Comparison of ENCODE assay signal across 8 cellular contexts in genomic region chr17:1516403-1517161, GRCh38. TPM values are rescaled to one million over a fixed set of nuclear protein-coding genes. Genes with fewer than 3 reads are reported as not detected.
DNase-seq lines count a peak whose midpoint lies in the region; ATAC-seq, FAIRE-seq and TF ChIP-seq lines count a peak whose summit lies in the region.

INPP5K (minus strand) TSS chr17:1516612; CDS start chr17:1516499, 113 bp downstream.

- peak within 1 kb of the TSS; percentile 83 to 89 for H3K4me3 ChIP-seq in kidney (ENCODE audit: low read length in 2 of 2)

- peak within 1 kb of the TSS; percentile 68 to 80 for H3K9ac ChIP-seq in kidney (ENCODE audit: low read length in 2 of 2)

- H3K36me3 ChIP-seq in kidney (ENCODE audit: control insufficient read depth in 1 of 2, insufficient read depth in 2 of 2, low read length in 2 of 2) = peaks cover 14 to 18% of the 10 kb centered on the region in 2 donors

- H3K9me3 ChIP-seq in kidney (ENCODE audit: control insufficient read depth in 1 of 2, low read length in 2 of 2) = no peaks in the 10 kb centered on the region

- intact Hi-C loops in kidney (cut with DNase I) = loop anchor here (10.0 kb wide), 1 partner anchor 242 kb away; the partner anchor contains the start of genes BHLHA9 and TRARG1

- H3K27ac ChIP-seq in kidney (ENCODE audit: low read depth in 2 of 2, low read length in 2 of 2) = peak within 1 kb of the TSS; percentile 84 to 85

- DNase-seq in Ammon's horn (ENCODE audit: low spot score) (peak; percentile 99), NCI-H460 (ENCODE audit: extremely low read depth, low read depth) (peak; percentile 98), cerebellum (ENCODE audit: low spot score) (peak; percentile 99), kidney (peak; percentile 99)
- DNase-seq in activated CD4-positive, alpha-beta T cell treated with anti-CD3 and anti-CD28 coated beads for 1 hour = peak; percentile 97
- DNase-seq in stimulated activated CD4-positive, alpha-beta T cell treated with anti-CD3 and anti-CD28 coated beads, Interleukin-15, amount 100 ng/mL, for 24 hours = peak; percentile 98

- ATAC-seq in GM19043 (IDR thresholded peaks at IDR 0.05; ENCODE audit: low read depth, unreplicated experiment) (peak; percentile 87), HG03378 (IDR thresholded peaks at IDR 0.05; ENCODE audit: unreplicated experiment) (peak; percentile 77)

- TF ChIP-seq CTCF in kidney (IDR thresholded peaks at IDR 0.05; ENCODE audit: borderline replicate concordance, extremely low read depth, insufficient read depth) = no peak

- FAIRE-seq in kidney (lab: Jason Lieb, UNC) = peak; percentile 61

- H3K4me1 ChIP-seq in kidney (ENCODE audit: control insufficient read depth in 1 of 2, insufficient read depth in 1 of 2, low read depth in 1 of 2, low read length in 2 of 2) = peaks cover 10 to 13% of the 10 kb centered on the region in 2 donors

RNA-seq across cellular contexts. Expression of gene INPP5K, which starts in this region (rescaled TPM):
- total RNA-seq in NCI-H460 (2014; rRNA removed; shearing (Covaris generic)) = 20.0 and 35.9 TPM in 2 replicates
- polyA plus RNA-seq in NCI-H460 (2014; cell fraction: nucleus; rRNA removed) = 11.7 and 26.5 TPM in 2 replicates
- 30.8 TPM for total RNA-seq in cerebellum
- total RNA-seq in kidney = 46.2 TPM
- 36.1 TPM for polyA plus RNA-seq in kidney (ENCODE audit: insufficient read depth, low read depth, low replicate concordance)

Comparison
In these comparisons a context has a peak if more than half of its experiments do, and no peak if none do; other contexts are left out.
1. Peak in every context shown above with its lines: DNase-seq, ATAC-seq, H3K4me3 ChIP-seq and H3K27ac ChIP-seq.